ENCODE assay signal across 13 cellular contexts in the genomic region with DNA sequence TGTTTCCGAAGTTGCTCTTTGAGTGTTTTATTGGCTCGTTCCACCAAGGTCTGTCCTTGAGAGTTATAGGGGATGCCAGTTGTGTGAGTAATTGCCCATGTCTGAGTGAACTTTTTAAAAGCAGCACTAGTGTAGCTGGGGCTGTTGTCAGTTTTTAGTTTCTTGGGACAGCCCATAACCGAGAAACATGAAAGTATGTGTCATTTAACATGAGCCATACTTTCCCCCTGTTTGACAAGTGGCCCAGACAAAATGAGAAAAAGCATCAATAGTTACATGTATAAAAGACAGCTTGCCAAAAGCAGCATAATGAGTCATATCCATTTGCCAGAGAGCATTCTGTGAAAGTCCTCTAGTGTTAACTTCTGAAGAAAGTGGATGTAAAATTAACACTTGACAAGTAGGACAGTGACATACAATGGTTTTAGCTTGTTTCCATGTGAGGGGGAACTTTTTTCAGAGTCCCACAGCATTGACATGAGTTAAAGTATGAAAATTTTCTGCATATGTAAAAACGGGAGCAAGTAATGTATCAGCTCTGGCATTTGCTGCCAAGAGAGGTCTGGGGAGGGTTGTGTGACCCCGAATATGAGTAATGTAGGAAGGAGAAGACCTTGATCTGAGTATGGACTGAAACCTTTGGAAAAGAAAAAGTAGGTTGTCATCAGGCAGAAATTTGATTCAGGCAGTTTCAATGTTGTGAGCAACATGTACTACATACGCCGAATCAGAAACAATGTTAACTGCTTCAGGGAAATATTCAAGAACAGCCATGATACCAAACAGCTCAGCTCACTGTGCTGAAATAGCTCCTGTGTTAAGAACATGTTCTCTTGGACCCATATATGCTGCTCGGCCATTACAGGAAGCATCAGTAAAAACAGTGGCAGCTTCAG. TPM values are rescaled to one million over a fixed set of nuclear protein-coding genes. Genes with fewer than 3 reads are reported as not detected.
DNase-seq lines count a peak whose midpoint lies in the region; ATAC-seq and TF ChIP-seq lines count a peak whose summit lies in the region.
"Had no signal": no experiment of that assay in that cellular context is flagged by ENCODE, and none has a peak within 500 bp of the region (broad histone marks: within the 10 kb centered on the region; RNA-seq: fewer than 3 reads in every experiment).

No MANE protein-coding gene starts in this region.

- H3K4me3 Mint-ChIP-seq in activated CD4-positive, alpha-beta T cell treated with anti-CD3 and anti-CD28 coated beads, Interleukin-2, amount 10 ng/mL, durations not matched to agents 24 days and 14 days, result peak overlapping the region; percentile 45
- H3K4me3 Mint-ChIP-seq: effector memory CD8-positive, alpha-beta T cell had no signal

- H3K4me3 ChIP-seq in cardiac fibroblast (replicated peaks in 1 of 2; ENCODE audit: low read depth in 2 of 2, low read length in 2 of 2), result no peak overlapping the region

- ATAC-seq in omental fat pad (ENCODE audit: low FRiP score) (peak; percentile 51), GM21717 (IDR thresholded peaks at IDR 0.05; ENCODE audit: unreplicated experiment) (no peak)
- ATAC-seq: effector memory CD8-positive, alpha-beta T cell; left colon had no signal

- intact Hi-C loops in activated CD4-positive, alpha-beta T cell treated with anti-CD3 and anti-CD28 coated beads, Interleukin-2, amount 10 ng/mL, durations not matched to agents 24 days and 14 days (cut with micrococcal nuclease), result loop anchor here (1.0 to 2.0 kb wide), 3 partner anchors 10 to 18 kb away; no protein-coding TSS in a partner anchor

- H3K9me3 Mint-ChIP-seq in activated CD4-positive, alpha-beta T cell treated with anti-CD3 and anti-CD28 coated beads, Interleukin-2, amount 10 ng/mL, durations not matched to agents 24 days and 14 days, result peaks cover 4% of the 10 kb centered on the region
- H3K9me3 Mint-ChIP-seq: effector memory CD8-positive, alpha-beta T cell had no signal

- peaks cover 6% of the 10 kb centered on the region for H3K36me3 Mint-ChIP-seq in activated CD4-positive, alpha-beta T cell treated with anti-CD3 and anti-CD28 coated beads, Interleukin-2, amount 10 ng/mL, durations not matched to agents 24 days and 14 days (ENCODE audit: low read depth)

- no peaks in the 10 kb centered on the region for H3K27me3 Mint-ChIP-seq in activated CD4-positive, alpha-beta T cell treated with anti-CD3 and anti-CD28 coated beads, Interleukin-2, amount 10 ng/mL, durations not matched to agents 24 days and 14 days

- DNase-seq in activated CD4-positive, alpha-beta T cell treated with anti-CD3 and anti-CD28 coated beads, Interleukin-2, amount 10 ng/mL, durations not matched to agents 24 days and 14 days, result no peak
- no peak for DNase-seq in activated CD4-positive, alpha-beta T cell treated with anti-CD3 and anti-CD28 coated beads for 1 hour
- peak; percentile 81 for DNase-seq in LHCN-M2 (ENCODE audit: low read depth)
- peak; percentile 56 to 59 for DNase-seq in cardiac fibroblast (ENCODE audit: low read depth in 2 of 2)
- DNase-seq in omental fat pad (ENCODE audit: low spot score), result no peak
- DNase-seq in NCI-H82 treated with DMSO at 0.1 percent for 48 hours (lab: John Stamatoyannopoulos, UW; ENCODE audit: unreplicated experiment), result no peak
- DNase-seq in putamen (ENCODE audit: low spot score), result no peak
- DNase-seq: effector memory CD8-positive, alpha-beta T cell; KBM-7; left colon; NCI-H446 treated with DMSO at 0.1 percent for 48 hours; stimulated activated CD8-positive, alpha-beta memory T cell treated with anti-CD3 and anti-CD28 coated beads, Interleukin-4, amount 100 ng/mL, for 48 hours had no signal

- H3K4me1 Mint-ChIP-seq in activated CD4-positive, alpha-beta T cell treated with anti-CD3 and anti-CD28 coated beads, Interleukin-2, amount 10 ng/mL, durations not matched to agents 24 days and 14 days, result peaks cover 21% of the 10 kb centered on the region

- TF ChIP-seq CTCF in cardiac fibroblast (IDR thresholded peaks at IDR 0.05; ENCODE audit: low read depth, low read length) (no peak), omental fat pad (IDR thresholded peaks at IDR 0.05) (no peak)

- H3K27ac Mint-ChIP-seq in activated CD4-positive, alpha-beta T cell treated with anti-CD3 and anti-CD28 coated beads, Interleukin-2, amount 10 ng/mL, durations not matched to agents 24 days and 14 days, result peak overlapping the region; percentile 92

RNA-seq across cellular contexts. Expression of a gene that starts 56.8 kb away (rescaled TPM):
- total RNA-seq in activated CD4-positive, alpha-beta T cell treated with anti-CD3 and anti-CD28 coated beads, Interleukin-2, amount 10 ng/mL, durations not matched to agents 24 days and 14 days, result 3.3 and 3.5 TPM in 2 replicates
- total RNA-seq in LHCN-M2 (2014; rRNA removed), result 19.8 and 25.6 TPM in 2 replicates
- polyA plus RNA-seq in LHCN-M2 (2012), result 27.7 TPM
- total RNA-seq in omental fat pad, result 10 to 100 TPM; 11.8 to 42.8 (median 27.1) TPM

Comparison
In these comparisons a context has a peak if more than half of its experiments do, and no peak if none do; other contexts are left out.
1. DNase-seq: peak in LHCN-M2 (single experiment) and cardiac fibroblast (2 of 2); none in activated CD4-positive, alpha-beta T cell treated with anti-CD3 and anti-CD28 coated beads, Interleukin-2, amount 10 ng/mL, durations not matched to agents 24 days and 14 days (single experiment), activated CD4-positive, alpha-beta T cell treated with anti-CD3 and anti-CD28 coated beads for 1 hour (single experiment), omental fat pad (single experiment), NCI-H82 treated with DMSO at 0.1 percent for 48 hours (single experiment) and putamen (single experiment).